Comparison of ENCODE assay signal across 21 cellular contexts in genomic region chr17:57614742-57615141, GRCh38.
DNase-seq lines count a peak whose midpoint lies in the region; ATAC-seq and TF ChIP-seq lines count a peak whose summit lies in the region.
"Had no signal": no experiment of that assay in that cellular context is flagged by ENCODE, and none has a peak within 500 bp of the region (broad histone marks: within the 10 kb centered on the region; RNA-seq: fewer than 3 reads in every experiment).

No MANE protein-coding gene starts in this region.

- H4K20me1 ChIP-seq in smooth muscle cell (ENCODE audit: low read depth) = no peaks in the 10 kb centered on the region

- POLR2A ChIA-PET in HEK293 (lab: Yijun Ruan, JAX) = interaction anchor here (0.7 kb wide), 1 partner anchor 51 kb away, joined by 5 read pairs; no protein-coding TSS in a partner anchor
- POLR2A ChIA-PET in activated CD8-positive, alpha-beta T cell treated with anti-CD3 and anti-CD28 coated beads, Interleukin-2, amount 10 ng/mL, durations not matched to agents 7 days and 5 days (lab: Charles Lee) = interaction anchor here (1.2 kb wide), 1 partner anchor 58 kb away, joined by 5 read pairs; no protein-coding TSS in a partner anchor

- H3K9me3 Mint-ChIP-seq in activated T-cell treated with anti-CD3 and anti-CD28 coated beads, Interleukin-2, amount 50 U/mL, for 72 hours = no peaks in the 10 kb centered on the region
- peaks cover 11% of the 10 kb centered on the region for H3K9me3 Mint-ChIP-seq in activated CD8-positive, alpha-beta T cell treated with anti-CD3 and anti-CD28 coated beads, Interleukin-2, amount 10 ng/mL, durations not matched to agents 7 days and 5 days (ENCODE audit: insufficient read depth)
- H3K9me3 Mint-ChIP-seq: CD8-positive, alpha-beta T cell had no signal

- no peak for TF ChIP-seq CTCF in HEK293 (tag by site-specific recombination; IDR thresholded peaks at IDR 0.05)
- TF ChIP-seq CTCF in WERI-Rb-1 (IDR thresholded peaks at IDR 0.05; ENCODE audit: low read depth, low read length) = no peak
- no peak for TF ChIP-seq CTCF in smooth muscle cell (IDR thresholded peaks at IDR 0.05; ENCODE audit: borderline replicate concordance, insufficient read depth, poor library complexity, severe bottlenecking)

- CTCF ChIA-PET in HEK293 (lab: Yijun Ruan, JAX) = interaction anchor here (1.3 to 2.5 kb wide), 3 partner anchors 17 to 371 kb away, joined by 4 to 12 read pairs (median 10); no protein-coding TSS in a partner anchor
- CTCF ChIA-PET in activated CD8-positive, alpha-beta T cell treated with anti-CD3 and anti-CD28 coated beads, Interleukin-2, amount 10 ng/mL, durations not matched to agents 7 days and 5 days (lab: Charles Lee) = interaction anchor here (1.0 to 1.6 kb wide), 4 partner anchors 9 to 57 kb away, joined by 3 to 10 read pairs (median 4); no protein-coding TSS in a partner anchor

- H3K27ac ChIP-seq in HEK293 (ENCODE audit: extremely low read depth, low read depth, low read length) (no peak overlapping the region; the same call in 1 of the 2 replicates), WERI-Rb-1 (peak overlapping the region; percentile 37), smooth muscle cell (ENCODE audit: low read depth) (peak overlapping the region; percentile 12)
- H3K27ac ChIP-seq: BLaER1, RWPE1 had no signal

- H3K27me3 Mint-ChIP-seq in activated T-cell treated with anti-CD3 and anti-CD28 coated beads, Interleukin-2, amount 50 U/mL, for 72 hours (ENCODE audit: low read depth) = no peaks in the 10 kb centered on the region
- H3K27me3 Mint-ChIP-seq in activated CD8-positive, alpha-beta T cell treated with anti-CD3 and anti-CD28 coated beads, Interleukin-2, amount 10 ng/mL, durations not matched to agents 7 days and 5 days (ENCODE audit: low read depth) = no peaks in the 10 kb centered on the region

- no peak overlapping the region for H2AFZ ChIP-seq in smooth muscle cell (ENCODE audit: low read depth)

- ATAC-seq in activated T-cell treated with anti-CD3 and anti-CD28 coated beads, Interleukin-2, amount 50 U/mL, for 72 hours (replicated peaks in 1 of 2) = no peak
- ATAC-seq in activated CD8-positive, alpha-beta T cell treated with anti-CD3 and anti-CD28 coated beads, Interleukin-2, amount 10 ng/mL, durations not matched to agents 7 days and 5 days = no peak
- ATAC-seq: CD8-positive, alpha-beta T cell; HepG2; PC-3 had no signal

- DNase-seq in activated T-cell treated with anti-CD3 and anti-CD28 coated beads, Interleukin-2, amount 50 U/mL, for 72 hours = no peak
- no peak for DNase-seq in activated T-cell treated with anti-CD3 and anti-CD28 coated beads, Interleukin-2, amount 50 U/mL, for 48 hours
- DNase-seq in WERI-Rb-1 (no peak), smooth muscle cell (lab: John Stamatoyannopoulos, UW; ENCODE audit: unreplicated experiment) (no peak), NCI-H2107 (lab: John Stamatoyannopoulos, UW) (no peak)
- no peak for DNase-seq in stimulated activated CD4-positive, alpha-beta T cell treated with anti-CD3 and anti-CD28 coated beads, Interleukin-4, amount 100 ng/mL, for 24 hours
- DNase-seq in activated CD8-positive, alpha-beta T cell treated with anti-CD3 and anti-CD28 coated beads, Interleukin-2, amount 10 ng/mL, durations not matched to agents 7 days and 5 days = no peak
- DNase-seq: CD8-positive, alpha-beta T cell; DMS79 treated with DMSO at 0.1 percent for 48 hours; H7; KG1; NCI-H1417 treated with DMSO at 0.1 percent for 48 hours; NCI-H187 treated with DMSO at 0.1 percent for 48 hours; NCI-H2171; NCI-H446; PC-3; SIG-M5 had no signal

- H3K79me2 ChIP-seq in smooth muscle cell (ENCODE audit: low read depth) = no peaks in the 10 kb centered on the region

- no peak overlapping the region for H3K4me3 Mint-ChIP-seq in activated T-cell treated with anti-CD3 and anti-CD28 coated beads, Interleukin-2, amount 50 U/mL, for 72 hours
- H3K4me3 Mint-ChIP-seq in activated CD8-positive, alpha-beta T cell treated with anti-CD3 and anti-CD28 coated beads, Interleukin-2, amount 10 ng/mL, durations not matched to agents 7 days and 5 days = no peak overlapping the region
- H3K4me3 Mint-ChIP-seq: CD8-positive, alpha-beta T cell had no signal

- no peak overlapping the region for H3K4me3 ChIP-seq in HEK293 (ENCODE audit: low read depth, low read length)
- H3K4me3 ChIP-seq in WERI-Rb-1 (ENCODE audit: low read depth, low read length) = no peak overlapping the region
- H3K4me3 ChIP-seq in smooth muscle cell = no peak overlapping the region
- H3K4me3 ChIP-seq: BLaER1 had no signal

- H3F3A ChIP-seq in smooth muscle cell (ENCODE audit: low read depth) = peaks cover 8% of the 10 kb centered on the region

- peak overlapping the region; percentile 44 for H3K27ac Mint-ChIP-seq in activated T-cell treated with anti-CD3 and anti-CD28 coated beads, Interleukin-2, amount 50 U/mL, for 72 hours
- no peak overlapping the region for H3K27ac Mint-ChIP-seq in activated CD8-positive, alpha-beta T cell treated with anti-CD3 and anti-CD28 coated beads, Interleukin-2, amount 10 ng/mL, durations not matched to agents 7 days and 5 days
- H3K27ac Mint-ChIP-seq: CD8-positive, alpha-beta T cell had no signal

- no peak overlapping the region for H3K9ac ChIP-seq in smooth muscle cell (ENCODE audit: low read depth)
- H3K9ac ChIP-seq: BLaER1 had no signal

- peaks cover 14% of the 10 kb centered on the region for H3K4me1 Mint-ChIP-seq in activated T-cell treated with anti-CD3 and anti-CD28 coated beads, Interleukin-2, amount 50 U/mL, for 72 hours (ENCODE audit: low read depth)
- H3K4me1 Mint-ChIP-seq in activated CD8-positive, alpha-beta T cell treated with anti-CD3 and anti-CD28 coated beads, Interleukin-2, amount 10 ng/mL, durations not matched to agents 7 days and 5 days (ENCODE audit: low read depth) = peaks cover 38% of the 10 kb centered on the region

- H3K4me1 ChIP-seq in HEK293 (ENCODE audit: control insufficient read depth, insufficient read depth, low read length) (peaks cover 6% of the 10 kb centered on the region; the same call in 1 of the 2 replicates), smooth muscle cell (ENCODE audit: low read depth) (no peaks in the 10 kb centered on the region)

- no peaks in the 10 kb centered on the region for H3K9me3 ChIP-seq in HEK293 (ENCODE audit: control insufficient read depth, insufficient read depth, low read depth, low read length)
- peaks cover 8% of the 10 kb centered on the region for H3K9me3 ChIP-seq in WERI-Rb-1 (ENCODE audit: severe bottlenecking)
- H3K9me3 ChIP-seq in smooth muscle cell (replicated peaks; ENCODE audit: low read depth) = no peaks in the 10 kb centered on the region

- H3K36me3 Mint-ChIP-seq in activated T-cell treated with anti-CD3 and anti-CD28 coated beads, Interleukin-2, amount 50 U/mL, for 72 hours (ENCODE audit: insufficient read depth in 2 of 2) = peaks cover 0 to 5% of the 10 kb centered on the region in 2 donors
- peaks cover 28% of the 10 kb centered on the region for H3K36me3 Mint-ChIP-seq in activated CD8-positive, alpha-beta T cell treated with anti-CD3 and anti-CD28 coated beads, Interleukin-2, amount 10 ng/mL, durations not matched to agents 7 days and 5 days (ENCODE audit: low read depth)

- peaks cover 6 to 12% of the 10 kb centered on the region in 2 experiments; a peak in 2 of 3 replicates for H3K36me3 ChIP-seq in HEK293 (ENCODE audit: control insufficient read depth in 2 of 2, insufficient read depth in 1 of 2, low read length in 2 of 2)
- peaks cover 58% of the 10 kb centered on the region for H3K36me3 ChIP-seq in WERI-Rb-1
- H3K36me3 ChIP-seq in smooth muscle cell (ENCODE audit: low read depth) = no peaks in the 10 kb centered on the region

- H3K27me3 ChIP-seq in WERI-Rb-1 (ENCODE audit: insufficient read depth, low read depth, severe bottlenecking) (no peaks in the 10 kb centered on the region), smooth muscle cell (ENCODE audit: low read depth) (no peaks in the 10 kb centered on the region)
- H3K27me3 ChIP-seq: BLaER1 had no signal

- WGBS in smooth muscle cell (ENCODE audit: low lambda C conversion rate) = 54% methylated on average over 3 of the region's 3 CpGs

- no peak overlapping the region for H3K4me2 ChIP-seq in smooth muscle cell
- H3K4me2 ChIP-seq: BLaER1 had no signal

TF ChIP-seq in HEK293, 187 proteins besides CTCF, POLR2A, EP300 and RAD21:
- TF ChIP-seq ELK4 (IDR thresholded peaks at IDR 0.05; ENCODE audit: borderline replicate concordance, low read depth, low read length) = no peak
- TF ChIP-seq KLF9 (tag by site-specific recombination; IDR thresholded peaks at IDR 0.05; ENCODE audit: low read depth) = no peak
- peak; percentile 36; the same call in 1 of the 2 replicates for TF ChIP-seq SCRT2 (tag by site-specific recombination; IDR thresholded peaks at IDR 0.05)
- peak; percentile 37; the same call in 1 of the 2 replicates for TF ChIP-seq PRDM6 (tag by site-specific recombination; IDR thresholded peaks at IDR 0.05)
